9 cellular contexts compared by ENCODE assay signal in genomic region chr18:43661570-43661969, GRCh38.
DNase-seq lines count a peak whose midpoint lies in the region; ATAC-seq and TF ChIP-seq lines count a peak whose summit lies in the region.
"Had no signal": no experiment of that assay in that cellular context is flagged by ENCODE, and none has a peak within 500 bp of the region (broad histone marks: within the 10 kb centered on the region; RNA-seq: fewer than 3 reads in every experiment).

No MANE protein-coding gene starts in this region.

- H3K79me2 ChIP-seq in mesendoderm (ENCODE audit: control insufficient read depth, insufficient read depth, low read length): no peaks in the 10 kb centered on the region

- H3K4me1 ChIP-seq in mesendoderm (ENCODE audit: control insufficient read depth, low read depth, low read length): peaks cover 2% of the 10 kb centered on the region
- no peaks in the 10 kb centered on the region for H3K4me1 ChIP-seq in gastroesophageal sphincter

- H3K27me3 ChIP-seq in H7 (ENCODE audit: control insufficient read depth, insufficient read depth, low read length) (no peaks in the 10 kb centered on the region), mesendoderm (ENCODE audit: insufficient read depth, low read length, poor library complexity) (no peaks in the 10 kb centered on the region), gastroesophageal sphincter (no peaks in the 10 kb centered on the region)

- TF ChIP-seq CTCF in gastroesophageal sphincter (IDR thresholded peaks at IDR 0.05): no peak

- no peak overlapping the region for H4K5ac ChIP-seq in mesendoderm (ENCODE audit: low read length)

- H3K27ac ChIP-seq in mesendoderm (ENCODE audit: low read depth, low read length) (no peak overlapping the region), gastroesophageal sphincter (no peak overlapping the region)

- no peak overlapping the region for H3K9ac ChIP-seq in mesendoderm (ENCODE audit: low read length)

- H3K4me3 ChIP-seq in H7 (ENCODE audit: insufficient read depth, low read depth, low read length) (no peak overlapping the region), mesendoderm (ENCODE audit: low read length) (no peak overlapping the region), gastroesophageal sphincter (no peak overlapping the region)

- no peak for TF ChIP-seq POLR2A in gastroesophageal sphincter (IDR thresholded peaks at IDR 0.05)

- H3K56ac ChIP-seq in mesendoderm (ENCODE audit: low read length): no peak overlapping the region

- no peak overlapping the region for H2BK15ac ChIP-seq in mesendoderm (replicated peaks; ENCODE audit: low read depth)

- DNase-seq in GM03348 (ENCODE audit: low spot score): peak; percentile 9
- DNase-seq in H7: peak; percentile 1
- DNase-seq in NCI-H1092 treated with DMSO at 0.1 percent for 48 hours (lab: John Stamatoyannopoulos, UW): peak; percentile 56
- DNase-seq in astrocyte of the hippocampus (ENCODE audit: low read depth, low spot score): peak; percentile 83
- peak; percentile 82 for DNase-seq in mesendoderm
- no peak for DNase-seq in germinal center (ENCODE audit: low spot score)
- no peak for DNase-seq in stimulated activated CD4-positive, alpha-beta T cell treated with anti-CD3 and anti-CD28 coated beads, Interleukin-4, amount 100 ng/mL, for 24 hours
- DNase-seq: naive B cell had no signal

- WGBS in mesendoderm (ENCODE audit: extremely low coverage, insufficient coverage, low lambda C conversion rate): no CpG with 5 or more reads among the region's 2 CpGs
- WGBS in gastroesophageal sphincter (ENCODE audit: low coverage in 1 of 2), 2 donors: 66 to 82% methylated on average over 1 to 2 of the region's 2 CpGs

- no peak overlapping the region for H3K4me2 ChIP-seq in mesendoderm (ENCODE audit: low read length)

- H3K9me3 ChIP-seq in gastroesophageal sphincter: no peaks in the 10 kb centered on the region

- H3K4ac ChIP-seq in mesendoderm (ENCODE audit: low read depth, low read length): no peak overlapping the region

- no peak overlapping the region for H2AK5ac ChIP-seq in mesendoderm (ENCODE audit: low read length)

- TF ChIP-seq EP300 in gastroesophageal sphincter (IDR thresholded peaks at IDR 0.05): no peak

- H3K79me1 ChIP-seq in mesendoderm (ENCODE audit: low read length): no peaks in the 10 kb centered on the region

- H3K23ac ChIP-seq in mesendoderm (ENCODE audit: low read length): no peak overlapping the region

- no peak for ATAC-seq in gastroesophageal sphincter

- H4K8ac ChIP-seq in mesendoderm (ENCODE audit: low read depth, low read length): no peak overlapping the region

- no peaks in the 10 kb centered on the region for H3K36me3 ChIP-seq in H7 (replicated peaks; ENCODE audit: control insufficient read depth, insufficient read depth, low read length)
- H3K36me3 ChIP-seq in mesendoderm (ENCODE audit: control insufficient read depth, insufficient read depth, low read length): no peaks in the 10 kb centered on the region
- H3K36me3 ChIP-seq in gastroesophageal sphincter: no peaks in the 10 kb centered on the region

- no peak overlapping the region for H2BK5ac ChIP-seq in mesendoderm (ENCODE audit: low read length)

- no peak overlapping the region for H3K18ac ChIP-seq in mesendoderm (ENCODE audit: low read length)

- H2BK120ac ChIP-seq in mesendoderm (ENCODE audit: low read depth, low read length): no peak overlapping the region

Comparison
In these comparisons a context has a peak if more than half of its experiments do, and no peak if none do; other contexts are left out.
1. DNase-seq: peak in GM03348 (single experiment), H7 (single experiment), NCI-H1092 treated with DMSO at 0.1 percent for 48 hours (single experiment), astrocyte of the hippocampus (single experiment) and mesendoderm (single experiment); none in germinal center (single experiment) and stimulated activated CD4-positive, alpha-beta T cell treated with anti-CD3 and anti-CD28 coated beads, Interleukin-4, amount 100 ng/mL, for 24 hours (single experiment).